Comparison of ENCODE assay signal across 8 cellular contexts in genomic region chr1:2642560-2643413, GRCh38. TPM values are rescaled to one million over a fixed set of nuclear protein-coding genes. Genes with fewer than 3 reads are reported as not detected.
DNase-seq lines count a peak whose midpoint lies in the region; ATAC-seq lines count a peak whose summit lies in the region.

No MANE protein-coding gene starts in this region.

- ATAC-seq in GM19043 (IDR thresholded peaks at IDR 0.05; ENCODE audit: low read depth, unreplicated experiment): peak; percentile 90
- peak; percentile 90 for ATAC-seq in HG03354 (IDR thresholded peaks at IDR 0.05; ENCODE audit: poor library complexity, severe bottlenecking, unreplicated experiment)

- DNase-seq in AG20443 (ENCODE audit: low spot score) (peak; percentile 100), NCI-H446 treated with DMSO at 0.1 percent for 48 hours (lab: John Stamatoyannopoulos, UW) (peak; percentile 64), cerebellum (ENCODE audit: low spot score) (peak; percentile 96), kidney tubule cell (ENCODE audit: low spot score) (peak; percentile 88)
- DNase-seq in activated CD4-positive, alpha-beta T cell treated with anti-CD3 and anti-CD28 coated beads for 1 hour: peak; percentile 92
- DNase-seq in stimulated activated CD4-positive, alpha-beta T cell treated with anti-CD3 and anti-CD28 coated beads, Interleukin-15, amount 100 ng/mL, for 48 hours (ENCODE audit: low read depth in 2 of 2): peak; percentile 90 to 91

RNA-seq across cellular contexts. Expression of gene MMEL1, which starts 10.0 kb away (rescaled TPM):
- total RNA-seq in cerebellum: 1.3 TPM

RNA-seq across cellular contexts. Expression of gene PRXL2B, which starts 56.2 kb away (rescaled TPM):
- 12.1 TPM for total RNA-seq in cerebellum

Comparison
In these comparisons a context has a peak if more than half of its experiments do, and no peak if none do; other contexts are left out.
1. Peak in every context shown above with its lines: DNase-seq and ATAC-seq.